ENCODE assay signal across 28 cellular contexts in the genomic region with DNA sequence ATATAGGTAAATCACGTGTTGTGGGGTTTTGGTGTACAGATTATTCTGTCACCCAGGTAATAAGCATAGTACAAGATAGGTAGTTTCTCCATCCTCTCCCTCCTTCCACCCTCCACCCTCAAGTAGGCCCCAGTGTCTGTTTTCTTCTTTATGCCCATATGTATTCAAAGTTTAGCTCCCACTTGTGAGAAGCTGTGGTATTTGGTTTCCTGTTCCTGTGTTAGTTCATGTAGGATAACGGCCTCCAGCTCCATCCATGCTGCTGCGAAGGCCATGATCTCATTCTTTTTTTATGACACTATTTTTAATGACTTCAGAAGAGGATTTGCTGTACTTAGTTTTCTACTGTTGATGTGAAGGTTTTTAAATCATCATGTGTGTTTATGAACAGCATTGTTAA.
"Had no signal": no experiment of that assay in that cellular context is flagged by ENCODE, and none has a peak within 500 bp of the region (broad histone marks: within the 10 kb centered on the region; RNA-seq: fewer than 3 reads in every experiment).

No MANE protein-coding gene starts in this region.

- H3K36me3 ChIP-seq: brain microvascular endothelial cell, right lobe of liver had no signal

- H3K4me3 Mint-ChIP-seq: activated CD4-positive, alpha-beta memory T cell treated with anti-CD3 and anti-CD28 coated beads, Interleukin-2, amount 10 ng/mL, durations not matched to agents 7 days and 5 days; activated CD4-positive, alpha-beta T cell treated with anti-CD3 and anti-CD28 coated beads, Interleukin-2, amount 10 ng/mL, durations not matched to agents 24 days and 14 days; activated naive CD8-positive, alpha-beta T cell; dendritic cell treated with granulocyte-macrophage colony-stimulating factor and Interleukin-4, amounts not matched to agents 40 ng/mL and 50 ng/mL, for 4 days; neural crest cell; stimulated activated effector memory CD8-positive, alpha-beta T cell treated with anti-CD3 and anti-CD28 coated beads, Interleukin-12 subunit alpha, Interleukin-12 subunit beta, amount 100 ng/mL, for 72 hours had no signal

- H3K9me3 ChIP-seq: adrenal gland, ascending aorta, lower lobe of right lung, right lobe of liver, testis, vagina had no signal

- H3K4me1 ChIP-seq: adrenal gland, ascending aorta, lower lobe of right lung, right lobe of liver, testis, vagina had no signal

- H3K4me3 ChIP-seq: adrenal gland, ascending aorta, lower lobe of right lung, right lobe of liver, skin epidermis, testis, vagina had no signal

- H3K27ac ChIP-seq: adrenal gland, ascending aorta, brain microvascular endothelial cell, lower lobe of right lung, right lobe of liver, skin epidermis, testis, vagina, VCaP had no signal

- H3K36me3 Mint-ChIP-seq: stimulated activated effector memory CD8-positive, alpha-beta T cell treated with anti-CD3 and anti-CD28 coated beads, Interleukin-12 subunit alpha, Interleukin-12 subunit beta, amount 100 ng/mL, for 72 hours had no signal

- H3K27ac Mint-ChIP-seq: activated CD4-positive, alpha-beta memory T cell treated with anti-CD3 and anti-CD28 coated beads, Interleukin-2, amount 10 ng/mL, durations not matched to agents 7 days and 5 days; activated CD4-positive, alpha-beta T cell treated with anti-CD3 and anti-CD28 coated beads, Interleukin-2, amount 10 ng/mL, durations not matched to agents 24 days and 14 days; activated naive CD8-positive, alpha-beta T cell; dendritic cell treated with granulocyte-macrophage colony-stimulating factor and Interleukin-4, amounts not matched to agents 40 ng/mL and 50 ng/mL, for 4 days; stimulated activated effector memory CD8-positive, alpha-beta T cell treated with anti-CD3 and anti-CD28 coated beads, Interleukin-12 subunit alpha, Interleukin-12 subunit beta, amount 100 ng/mL, for 72 hours had no signal

- H3K27me3 Mint-ChIP-seq: activated CD4-positive, alpha-beta memory T cell treated with anti-CD3 and anti-CD28 coated beads, Interleukin-2, amount 10 ng/mL, durations not matched to agents 7 days and 5 days; activated CD4-positive, alpha-beta T cell treated with anti-CD3 and anti-CD28 coated beads, Interleukin-2, amount 10 ng/mL, durations not matched to agents 24 days and 14 days; activated naive CD8-positive, alpha-beta T cell; dendritic cell treated with granulocyte-macrophage colony-stimulating factor and Interleukin-4, amounts not matched to agents 40 ng/mL and 50 ng/mL, for 4 days; naive thymus-derived CD4-positive, alpha-beta T cell had no signal

- H3K27me3 ChIP-seq: adrenal gland, ascending aorta, brain microvascular endothelial cell, right lobe of liver, testis, vagina had no signal

- ATAC-seq: activated CD4-positive, CD25-positive, alpha-beta regulatory T cell treated with anti-CD3 and anti-CD28 coated beads, Interleukin-2, amount 50 U/mL, for 24 hours; left lobe of liver; lower lobe of right lung; naive thymus-derived CD4-positive, alpha-beta T cell; right lobe of liver; stimulated activated effector memory CD8-positive, alpha-beta T cell treated with anti-CD3 and anti-CD28 coated beads, Interleukin-12 subunit alpha, Interleukin-12 subunit beta, amount 100 ng/mL, for 72 hours had no signal

- H3K9me3 Mint-ChIP-seq: activated CD4-positive, alpha-beta memory T cell treated with anti-CD3 and anti-CD28 coated beads, Interleukin-2, amount 10 ng/mL, durations not matched to agents 7 days and 5 days; activated CD4-positive, alpha-beta T cell treated with anti-CD3 and anti-CD28 coated beads, Interleukin-2, amount 10 ng/mL, durations not matched to agents 24 days and 14 days; dendritic cell treated with granulocyte-macrophage colony-stimulating factor and Interleukin-4, amounts not matched to agents 40 ng/mL and 50 ng/mL, for 4 days; neural crest cell; stimulated activated effector memory CD8-positive, alpha-beta T cell treated with anti-CD3 and anti-CD28 coated beads, Interleukin-12 subunit alpha, Interleukin-12 subunit beta, amount 100 ng/mL, for 72 hours had no signal

- DNase-seq: activated CD4-positive, alpha-beta memory T cell treated with anti-CD3 and anti-CD28 coated beads, Interleukin-2, amount 10 ng/mL, durations not matched to agents 7 days and 5 days; activated CD4-positive, alpha-beta T cell treated with anti-CD3 and anti-CD28 coated beads, Interleukin-2, amount 10 ng/mL, durations not matched to agents 24 days and 14 days; activated naive CD4-positive, alpha-beta T cell; adrenal gland; brain microvascular endothelial cell; caudate nucleus; effector CD4-positive, alpha-beta T cell; foreskin melanocyte; kidney; lower lobe of right lung; naive thymus-derived CD4-positive, alpha-beta T cell; occipital lobe; posterior cingulate gyrus; right lobe of liver; stimulated activated CD4-positive, alpha-beta T cell treated with anti-CD3 and anti-CD28 coated beads, Interleukin-1b, Interleukin-23, amount 100 ng/mL, for 48 hours; T-helper 9 cell; testis; trophoblast cell had no signal
